In the genomic region with DNA sequence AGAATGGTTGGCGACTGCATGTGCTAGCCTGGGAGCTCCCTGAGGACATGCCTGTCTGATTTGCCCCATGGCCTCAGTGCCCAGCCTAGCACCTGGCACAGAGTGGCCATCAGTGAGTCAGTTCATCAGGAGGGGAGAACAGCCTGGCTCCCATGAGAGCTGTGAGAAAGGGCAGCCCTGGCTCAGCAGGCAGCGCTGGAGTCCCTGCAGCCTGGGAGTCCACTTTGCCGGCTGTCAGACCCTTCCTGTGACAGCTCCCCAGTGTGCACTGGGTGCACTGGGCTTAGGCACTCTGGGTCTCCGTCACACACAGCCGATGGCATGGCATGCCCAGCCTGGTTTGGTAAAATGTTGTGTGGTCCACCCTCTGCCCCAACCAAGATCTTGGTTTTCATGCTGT, we compare ENCODE assay signal across 16 cellular contexts.
"Had no signal": no experiment of that assay in that cellular context is flagged by ENCODE, and none has a peak within 500 bp of the region (broad histone marks: within the 10 kb centered on the region; RNA-seq: fewer than 3 reads in every experiment).

No MANE protein-coding gene starts in this region.

- H3K9me3 Mint-ChIP-seq: activated CD4-positive, alpha-beta T cell treated with anti-CD3 and anti-CD28 coated beads, Interleukin-2, amount 10 ng/mL, durations not matched to agents 7 days and 5 days; activated naive CD4-positive, alpha-beta T cell treated with anti-CD3 and anti-CD28 coated beads, Interleukin-2, amount 50 U/mL, for 72 hours; activated T-cell treated with anti-CD3 and anti-CD28 coated beads, Interleukin-2, amount 50 U/mL, for 72 hours; dendritic cell treated with granulocyte-macrophage colony-stimulating factor and Interleukin-4, amounts not matched to agents 40 ng/mL and 50 ng/mL, for 4 days; natural killer cell; stimulated activated naive B cell treated with anti-CD40 and anti-IgM and Interleukin-4, amounts not matched to agents 10 μg/mL and 1 μg/mL and 100 μg/mL, for 72 hours had no signal

- H3K27ac ChIP-seq: cardiac muscle cell, gastroesophageal sphincter, heart left ventricle, neutrophil, parathyroid adenoma had no signal

- H3K36me3 Mint-ChIP-seq: activated naive CD4-positive, alpha-beta T cell treated with anti-CD3 and anti-CD28 coated beads, Interleukin-2, amount 50 U/mL, for 72 hours; natural killer cell had no signal

- H3K4me3 ChIP-seq: cardiac muscle cell, gastroesophageal sphincter, heart left ventricle, spleen had no signal

- DNase-seq: heart left ventricle, left ventricle myocardium superior, spleen, T1000 had no signal

- H3K27me3 Mint-ChIP-seq: activated CD4-positive, alpha-beta T cell treated with anti-CD3 and anti-CD28 coated beads, Interleukin-2, amount 10 ng/mL, durations not matched to agents 7 days and 5 days had no signal

- H3K9ac ChIP-seq: parathyroid adenoma had no signal

- H3K9me3 ChIP-seq: gastroesophageal sphincter, heart left ventricle, neutrophil, spleen had no signal

- H3K4me3 Mint-ChIP-seq: activated CD4-positive, alpha-beta T cell treated with anti-CD3 and anti-CD28 coated beads, Interleukin-2, amount 10 ng/mL, durations not matched to agents 7 days and 5 days; activated CD8-positive, alpha-beta T cell treated with anti-CD3 and anti-CD28 coated beads, Interleukin-2, amount 10 ng/mL, durations not matched to agents 7 days and 5 days; activated T-cell treated with anti-CD3 and anti-CD28 coated beads, Interleukin-2, amount 50 U/mL, for 72 hours; dendritic cell treated with granulocyte-macrophage colony-stimulating factor and Interleukin-4, amounts not matched to agents 40 ng/mL and 50 ng/mL, for 4 days; natural killer cell; stimulated activated naive B cell treated with anti-CD40 and anti-IgM and Interleukin-4, amounts not matched to agents 10 μg/mL and 1 μg/mL and 100 μg/mL, for 72 hours had no signal

- H3K4me1 ChIP-seq: parathyroid adenoma had no signal

- ATAC-seq: gastroesophageal sphincter, sciatic nerve had no signal

- H3K79me2 ChIP-seq: parathyroid adenoma had no signal

- H2AFZ ChIP-seq: parathyroid adenoma had no signal

- H3K36me3 ChIP-seq: cardiac muscle cell, gastroesophageal sphincter had no signal

- H3K27ac Mint-ChIP-seq: activated CD4-positive, alpha-beta T cell treated with anti-CD3 and anti-CD28 coated beads, Interleukin-2, amount 10 ng/mL, durations not matched to agents 7 days and 5 days; activated CD8-positive, alpha-beta T cell treated with anti-CD3 and anti-CD28 coated beads, Interleukin-2, amount 10 ng/mL, durations not matched to agents 7 days and 5 days; activated naive CD4-positive, alpha-beta T cell treated with anti-CD3 and anti-CD28 coated beads, Interleukin-2, amount 50 U/mL, for 72 hours; activated T-cell treated with anti-CD3 and anti-CD28 coated beads, Interleukin-2, amount 50 U/mL, for 72 hours; dendritic cell treated with granulocyte-macrophage colony-stimulating factor and Interleukin-4, amounts not matched to agents 40 ng/mL and 50 ng/mL, for 4 days; natural killer cell; stimulated activated naive B cell treated with anti-CD40 and anti-IgM and Interleukin-4, amounts not matched to agents 10 μg/mL and 1 μg/mL and 100 μg/mL, for 72 hours had no signal

- H3K27me3 ChIP-seq: cardiac muscle cell, gastroesophageal sphincter, heart left ventricle had no signal
